19 cellular contexts compared by ENCODE assay signal in the genomic region with DNA sequence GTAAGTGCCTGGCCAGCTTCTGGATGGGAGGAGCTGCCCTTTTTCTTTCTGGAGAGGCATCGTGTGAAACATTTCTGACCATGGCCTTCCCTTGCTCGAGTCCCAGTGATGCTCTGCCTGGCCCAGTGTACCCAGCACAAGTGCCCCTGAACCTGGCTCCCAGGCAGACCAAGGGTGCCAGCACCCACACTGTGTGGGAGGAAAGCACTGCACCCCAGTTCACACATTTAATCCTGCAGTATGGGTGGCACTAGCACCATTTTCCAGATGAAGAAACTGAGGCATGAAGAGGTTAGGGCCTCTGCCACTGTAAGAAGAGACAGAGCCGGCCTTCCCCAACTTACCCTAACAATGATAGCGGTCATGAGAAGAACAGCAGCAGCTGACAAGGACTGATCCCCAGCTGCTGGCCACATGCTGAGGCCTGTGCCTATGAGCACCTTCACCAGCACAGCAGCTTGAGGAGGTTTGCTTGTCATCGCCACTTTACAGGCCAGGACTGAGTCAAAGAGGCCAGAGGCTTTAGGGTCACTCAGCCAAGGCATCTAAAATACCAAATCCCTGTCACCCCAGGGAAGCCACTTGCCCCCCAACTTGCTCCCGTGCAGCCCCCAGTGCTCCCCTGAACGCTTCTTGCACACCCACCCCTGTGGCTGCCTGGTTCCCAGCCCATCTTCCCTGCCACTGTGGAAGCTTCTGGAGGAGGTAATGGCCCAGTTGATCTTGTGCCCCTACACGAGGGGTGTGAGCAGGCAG. TPM values are rescaled to one million over a fixed set of nuclear protein-coding genes. Genes with fewer than 3 reads are reported as not detected.
"Had no signal": no experiment of that assay in that cellular context is flagged by ENCODE, and none has a peak within 500 bp of the region (broad histone marks: within the 10 kb centered on the region; RNA-seq: fewer than 3 reads in every experiment).

No MANE protein-coding gene starts in this region.

- H3K4me1 ChIP-seq: body of pancreas, gastroesophageal sphincter, suprapubic skin had no signal

- H3K27me3 ChIP-seq: body of pancreas had no signal

- H3K27ac ChIP-seq: body of pancreas, gastroesophageal sphincter, heart right ventricle, suprapubic skin, VCaP had no signal

- ATAC-seq: body of pancreas; heart right ventricle; left ventricle myocardium superior; stimulated activated naive CD8-positive, alpha-beta T cell treated with anti-CD3 and anti-CD28 coated beads, Interleukin-15, Interleukin-2, amounts not matched to agents 100 U/mL and 50 U/mL, for 24 hours had no signal

- H3K4me3 ChIP-seq: body of pancreas, gastroesophageal sphincter, heart right ventricle, suprapubic skin had no signal

- DNase-seq: activated CD4-positive, CD25-positive, alpha-beta regulatory T cell treated with anti-CD3 and anti-CD28 coated beads, Interleukin-2, amount 50 U/mL, for 72 hours; activated naive CD8-positive, alpha-beta T cell treated with anti-CD3 and anti-CD28 coated beads for 36 hours; activated T-cell treated with anti-CD3 and anti-CD28 coated beads for 4 hours; amniotic stem cell; body of pancreas; cortex of kidney; effector CD4-positive, alpha-beta T cell; heart right ventricle; kidney glomerular epithelial cell; left ventricle myocardium superior; occipital lobe; stimulated activated naive CD8-positive, alpha-beta T cell treated with anti-CD3 and anti-CD28 coated beads, Interleukin-15, Interleukin-2, amounts not matched to agents 100 U/mL and 50 U/mL, for 24 hours; T-helper 2 cell had no signal

- H3K9me3 ChIP-seq: body of pancreas, suprapubic skin had no signal

- H3K36me3 ChIP-seq: gastroesophageal sphincter, heart right ventricle, suprapubic skin had no signal

RNA-seq across cellular contexts. Expression of gene PRR23E, which starts 15.0 kb away (rescaled TPM):
- total RNA-seq: activated naive CD8-positive, alpha-beta T cell treated with anti-CD3 and anti-CD28 coated beads for 36 hours; body of pancreas; gastroesophageal sphincter; heart right ventricle; left ventricle myocardium superior; occipital lobe; progenitor cell of endocrine pancreas; skeletal muscle tissue; suprapubic skin had no signal
- polyA plus RNA-seq: esophagus, heart right ventricle had no signal
